ENCODE assay signal across 12 cellular contexts in the genomic region with DNA sequence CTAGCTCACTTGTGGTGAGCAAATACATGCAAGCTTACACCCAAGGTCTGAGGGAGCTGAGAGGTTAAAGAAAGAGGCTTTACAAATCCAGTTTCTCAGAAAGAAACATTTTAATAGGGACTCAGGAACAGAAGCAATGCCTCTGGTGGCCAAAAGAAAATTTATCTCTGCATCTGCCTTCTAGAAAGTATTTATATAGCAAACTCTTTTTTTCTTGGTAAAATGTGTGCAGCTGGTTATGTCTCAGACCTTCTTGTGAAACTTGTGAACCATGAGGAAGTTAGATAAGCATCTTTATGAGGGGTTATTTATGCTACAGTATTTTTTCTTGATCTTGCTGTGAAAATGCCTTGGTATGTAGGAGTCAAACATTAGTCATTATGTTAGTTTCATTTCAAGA. TPM values are rescaled to one million over a fixed set of nuclear protein-coding genes. Genes with fewer than 3 reads are reported as not detected.
DNase-seq lines count a peak whose midpoint lies in the region; ATAC-seq, FAIRE-seq and TF ChIP-seq lines count a peak whose summit lies in the region.
"Had no signal": no experiment of that assay in that cellular context is flagged by ENCODE, and none has a peak within 500 bp of the region (broad histone marks: within the 10 kb centered on the region; RNA-seq: fewer than 3 reads in every experiment).

No MANE protein-coding gene starts in this region.

- H3K36me3 ChIP-seq in breast epithelium (no peaks in the 10 kb centered on the region), mammary epithelial cell (ENCODE audit: insufficient read depth, low read length) (no peaks in the 10 kb centered on the region), brain microvascular endothelial cell (replicated peaks) (no peaks in the 10 kb centered on the region)
- H3K36me3 ChIP-seq: neutrophil had no signal

- DNase-seq in MCF 10A (ENCODE audit: unreplicated experiment) (no peak), breast epithelium (ENCODE audit: low spot score in 2 of 2) (no peak), M059J (ENCODE audit: low read depth) (peak; percentile 86), mammary epithelial cell (peak; percentile 63), superior temporal gyrus (ENCODE audit: extremely low spot score) (peak; percentile 6), brain microvascular endothelial cell (no peak), GM19239 (ENCODE audit: insufficient read length, low spot score) (no peak)
- DNase-seq: activated CD4-positive, alpha-beta T cell treated with anti-CD3 and anti-CD28 coated beads, Interleukin-2, amount 50 U/mL, for 1 hour; C1 segment of cervical spinal cord; NCI-H526 had no signal

- dilution Hi-C loops in mammary epithelial cell (cut with HindIII; ENCODE audit: low sequenced_read_pairs): no loop called here

- no peak overlapping the region for H3K4me3 ChIP-seq in breast epithelium
- H3K4me3 ChIP-seq in mammary epithelial cell (replicated peaks in 1 of 3; ENCODE audit: insufficient read depth in 1 of 3, low read depth in 2 of 3, low read length in 3 of 3): no peak overlapping the region
- H3K4me3 ChIP-seq in brain microvascular endothelial cell (ENCODE audit: low read depth, low read length): no peak overlapping the region

- BruUV-seq in MCF 10A (replicated peaks; lab: Mats Ljungman, UMichigan) (no TSS peak), mammary epithelial cell (replicated peaks; lab: Mats Ljungman, UMichigan) (no TSS peak)

- no peak for ATAC-seq in HG03108 (IDR thresholded peaks at IDR 0.05; ENCODE audit: unreplicated experiment)

- FAIRE-seq in GM19239 (lab: Jason Lieb, UNC): no peak

- no peaks in the 10 kb centered on the region for H3K9me3 ChIP-seq in breast epithelium
- H3K9me3 ChIP-seq in mammary epithelial cell (replicated peaks; ENCODE audit: insufficient read depth, low read length): peaks cover 2% of the 10 kb centered on the region
- H3K9me3 ChIP-seq: neutrophil had no signal

- no peak overlapping the region for H2AFZ ChIP-seq in mammary epithelial cell (ENCODE audit: low read depth, low read length)

- no peaks in the 10 kb centered on the region for H4K20me1 ChIP-seq in mammary epithelial cell (ENCODE audit: insufficient read depth, low read length)

- intact Hi-C loops in MCF 10A (cut with micrococcal nuclease) (no loop called here), breast epithelium (cut with DNase I; ENCODE audit: low total_unique reads) (no loop called here), mammary epithelial cell (cut with micrococcal nuclease) (no loop called here)

- TF ChIP-seq CTCF in MCF 10A (IDR thresholded peaks at IDR 0.05; ENCODE audit: unreplicated experiment) (no peak), breast epithelium (IDR thresholded peaks at IDR 0.05) (no peak), mammary epithelial cell (conservative IDR thresholded peaks at IDR 0.05 in 1 of 2, IDR thresholded peaks at IDR 0.05 in 1 of 2; ENCODE audit: extremely low read depth in 1 of 2, insufficient read depth in 1 of 2, low read depth in 1 of 2, low read length in 2 of 2) (no peak), brain microvascular endothelial cell (IDR thresholded peaks at IDR 0.05; ENCODE audit: low read depth, low read length, missing control alignments) (no peak)

- H3K4me2 ChIP-seq in mammary epithelial cell (ENCODE audit: insufficient read depth, low read depth, low read length): no peak overlapping the region

- no peak overlapping the region for H3K9ac ChIP-seq in mammary epithelial cell (ENCODE audit: insufficient read depth, low read length)

- H3K4me1 ChIP-seq in breast epithelium: peaks cover 0 to 4% of the 10 kb centered on the region in 2 donors
- H3K4me1 ChIP-seq in mammary epithelial cell (ENCODE audit: insufficient read depth, low read length): no peaks in the 10 kb centered on the region

- H3K79me2 ChIP-seq in mammary epithelial cell (ENCODE audit: insufficient read depth, low read length): no peaks in the 10 kb centered on the region

- H3K27ac ChIP-seq in breast epithelium (no peak overlapping the region), mammary epithelial cell (ENCODE audit: insufficient read depth, low read depth, low read length) (no peak overlapping the region), brain microvascular endothelial cell (no peak overlapping the region)
- H3K27ac ChIP-seq: neutrophil had no signal

- CTCF ChIA-PET in MCF 10A (lab: Yijun Ruan, JAX) (no interaction called here), mammary epithelial cell (lab: Charles Lee; ENCODE audit: low non-redundant PET) (no interaction called here)

- peak overlapping the region; percentile 27 for H3K27ac Mint-ChIP-seq in MCF 10A (ENCODE audit: low read depth, unreplicated experiment)

- H3K27me3 ChIP-seq in breast epithelium (no peaks in the 10 kb centered on the region), mammary epithelial cell (ENCODE audit: insufficient read depth, low read length) (peaks cover 2% of the 10 kb centered on the region), brain microvascular endothelial cell (replicated peaks) (no peaks in the 10 kb centered on the region)
- H3K27me3 ChIP-seq: neutrophil had no signal

- H3K4me3 Mint-ChIP-seq in MCF 10A (ENCODE audit: unreplicated experiment): no peak overlapping the region

- no peak for TF ChIP-seq POLR2A in breast epithelium (IDR thresholded peaks at IDR 0.05)

- in situ Hi-C loops in mammary epithelial cell (cut with MboI; ENCODE audit: low sequenced_read_pairs in 2 of 2): no loop called here
- in situ Hi-C loops in brain microvascular endothelial cell (cut with HindIII; ENCODE audit: low pct_ligation_motif_present, low sequenced_read_pairs): no loop called here

- H3K27me3 Mint-ChIP-seq in MCF 10A (ENCODE audit: insufficient read depth, unreplicated experiment): no peaks in the 10 kb centered on the region

- H3K36me3 Mint-ChIP-seq in MCF 10A (ENCODE audit: insufficient read depth, unreplicated experiment): no peaks in the 10 kb centered on the region

- H3K9me3 Mint-ChIP-seq in MCF 10A (ENCODE audit: unreplicated experiment): peaks cover 21% of the 10 kb centered on the region

- no peaks in the 10 kb centered on the region for H3K4me1 Mint-ChIP-seq in MCF 10A (ENCODE audit: insufficient read depth, unreplicated experiment)

- POLR2A ChIA-PET in MCF 10A (lab: Yijun Ruan, JAX): no interaction called here

RNA-seq across cellular contexts. Expression of a gene that starts 48.5 kb away (rescaled TPM):
- 0.16 TPM in 1 of 2 replicates, not detected in the other for total RNA-seq in MCF 10A (2022)
- total RNA-seq in breast epithelium: 1 to 10 TPM; 2.8 to 4.5 (median 3.6) TPM
- 2.7 and 2.8 TPM in 2 replicates for total RNA-seq in M059J (2014; rRNA removed; shearing (Covaris generic))
- total RNA-seq in mammary epithelial cell: under 1 TPM in 1 of 2 donors, not detected in 1; under 0.01 TPM
- polyA plus RNA-seq in mammary epithelial cell: not detected
- not detected for polyA minus RNA-seq in mammary epithelial cell

Comparison
In these comparisons a context has a peak if more than half of its experiments do, and no peak if none do; other contexts are left out.
1. DNase-seq: peak in M059J (single experiment), mammary epithelial cell (single experiment) and superior temporal gyrus (single experiment); none in MCF 10A (single experiment), breast epithelium (0 of 2), brain microvascular endothelial cell (single experiment) and GM19239 (single experiment).